Comparison of ENCODE assay signal across 8 cellular contexts in genomic region chr4:10100734-10101216, GRCh38. TPM values are rescaled to one million over a fixed set of nuclear protein-coding genes. Genes with fewer than 3 reads are reported as not detected.
DNase-seq lines count a peak whose midpoint lies in the region; ATAC-seq and TF ChIP-seq lines count a peak whose summit lies in the region.

No MANE protein-coding gene starts in this region.

- no peaks in the 10 kb centered on the region for H3K27me3 Mint-ChIP-seq in activated CD4-positive, alpha-beta memory T cell treated with anti-CD3 and anti-CD28 coated beads, Interleukin-2, amount 10 ng/mL, durations not matched to agents 7 days and 5 days

- H3K27ac Mint-ChIP-seq in activated CD4-positive, alpha-beta memory T cell treated with anti-CD3 and anti-CD28 coated beads, Interleukin-2, amount 10 ng/mL, durations not matched to agents 7 days and 5 days: peak overlapping the region; percentile 95

- H3K4me1 ChIP-seq in cardiac muscle cell (ENCODE audit: low read depth): peaks cover 73% of the 10 kb centered on the region
- peaks cover 28 to 100% (median 88%) of the 10 kb centered on the region in 6 donors for H3K4me1 ChIP-seq in spleen

- H3K4me1 Mint-ChIP-seq in activated CD4-positive, alpha-beta memory T cell treated with anti-CD3 and anti-CD28 coated beads, Interleukin-2, amount 10 ng/mL, durations not matched to agents 7 days and 5 days: peaks cover 99% of the 10 kb centered on the region

- H3K9me3 ChIP-seq in cardiac muscle cell (ENCODE audit: low read depth) (no peaks in the 10 kb centered on the region), spleen (no peaks in the 10 kb centered on the region)

- CTCF ChIA-PET in activated CD4-positive, alpha-beta memory T cell treated with anti-CD3 and anti-CD28 coated beads, Interleukin-2, amount 10 ng/mL, durations not matched to agents 7 days and 5 days (lab: Charles Lee): no interaction called here

- peak; percentile 59 to 62 for DNase-seq in HL-60 (ENCODE audit: low read depth in 1 of 2, low spot score in 1 of 2)
- peak; percentile 38 for DNase-seq in activated CD4-positive, alpha-beta memory T cell treated with anti-CD3 and anti-CD28 coated beads, Interleukin-2, amount 10 ng/mL, durations not matched to agents 7 days and 5 days
- no peak for DNase-seq in cardiac muscle cell (ENCODE audit: low read depth in 1 of 2, low spot score in 1 of 2)
- DNase-seq in spleen: peak; percentile 86
- no peak for DNase-seq in NCI-H2171 (lab: John Stamatoyannopoulos, UW)
- DNase-seq in HK-2 (ENCODE audit: unreplicated experiment): no peak

- H3K27me3 ChIP-seq in HL-60 (ENCODE audit: insufficient read depth, poor library complexity, severe bottlenecking) (no peaks in the 10 kb centered on the region), cardiac muscle cell (no peaks in the 10 kb centered on the region), spleen (replicated peaks in 1 of 7) (no peaks in the 10 kb centered on the region)

- no peaks in the 10 kb centered on the region for H3K9me3 Mint-ChIP-seq in activated CD4-positive, alpha-beta memory T cell treated with anti-CD3 and anti-CD28 coated beads, Interleukin-2, amount 10 ng/mL, durations not matched to agents 7 days and 5 days

- TF ChIP-seq CTCF in HL-60 (IDR thresholded peaks at IDR 0.05; ENCODE audit: insufficient read depth, low read length) (no peak), cardiac muscle cell (IDR thresholded peaks at IDR 0.05; ENCODE audit: low read depth, low read length) (no peak), spleen (IDR thresholded peaks at IDR 0.05 in 8 of 11, conservative IDR thresholded peaks at IDR 0.05 in 3 of 11) (no peak)

- peak overlapping the region; percentile 24 for H3K4me3 Mint-ChIP-seq in activated CD4-positive, alpha-beta memory T cell treated with anti-CD3 and anti-CD28 coated beads, Interleukin-2, amount 10 ng/mL, durations not matched to agents 7 days and 5 days

- H3K36me3 Mint-ChIP-seq in activated CD4-positive, alpha-beta memory T cell treated with anti-CD3 and anti-CD28 coated beads, Interleukin-2, amount 10 ng/mL, durations not matched to agents 7 days and 5 days (ENCODE audit: low read depth): peaks cover 95% of the 10 kb centered on the region

- POLR2A ChIA-PET in activated CD4-positive, alpha-beta memory T cell treated with anti-CD3 and anti-CD28 coated beads, Interleukin-2, amount 10 ng/mL, durations not matched to agents 7 days and 5 days (lab: Charles Lee): interaction anchor here (23.4 kb wide), 1 partner anchor 12 kb away, joined by 503 read pairs; the partner anchor contains the start of gene WDR1

- ATAC-seq in HG02571 (IDR thresholded peaks at IDR 0.05; ENCODE audit: unreplicated experiment) (no peak), HG03175 (IDR thresholded peaks at IDR 0.05; ENCODE audit: unreplicated experiment) (no peak)

- H3K4me3 ChIP-seq in HL-60 (replicated peaks; ENCODE audit: insufficient read depth, low read length) (no peak overlapping the region), cardiac muscle cell (no peak overlapping the region), spleen (no peak overlapping the region)

- TF ChIP-seq POLR2A in spleen (IDR thresholded peaks at IDR 0.05): no peak

- intact Hi-C loops in spleen (cut with DNase I; ENCODE audit: low total_unique reads): no loop called here

- peaks cover 35% of the 10 kb centered on the region for H3K36me3 ChIP-seq in cardiac muscle cell
- H3K36me3 ChIP-seq in spleen: peaks cover 2 to 100% (median 75%) of the 10 kb centered on the region in 6 donors

- 25 to 35% (median 31%) methylated on average over 2 to 12 of the region's 12 CpGs for WGBS in spleen, 5 donors

- H3K27ac ChIP-seq in HL-60 (replicated peaks) (peak overlapping the region; percentile 37), cardiac muscle cell (peak overlapping the region; percentile 88), spleen (peak overlapping the region in 6 of 8 donors; percentile 39 to 83 (median 52))

RNA-seq across cellular contexts. Expression of gene WDR1, which starts 15.8 kb away (rescaled TPM):
- 100 to 1,000 TPM; 463 to 465 TPM for total RNA-seq in activated CD4-positive, alpha-beta memory T cell treated with anti-CD3 and anti-CD28 coated beads, Interleukin-2, amount 10 ng/mL, durations not matched to agents 7 days and 5 days
- total RNA-seq in cardiac muscle cell: 198 and 258 TPM in 2 replicates
- polyA plus RNA-seq in cardiac muscle cell: 276 and 347 TPM in 2 replicates
- 100 to 1,000 TPM; 124 to 377 (median 192) TPM for total RNA-seq in spleen
- polyA plus RNA-seq in spleen: 100 to 1,000 TPM in 1 of 3 donors, 10 to 100 TPM in 2; 56.6 to 105 (median 84.0) TPM

Comparison
In these comparisons a context has a peak if more than half of its experiments do, and no peak if none do; other contexts are left out.
1. DNase-seq: peak in HL-60 (2 of 2), activated CD4-positive, alpha-beta memory T cell treated with anti-CD3 and anti-CD28 coated beads, Interleukin-2, amount 10 ng/mL, durations not matched to agents 7 days and 5 days (single experiment) and spleen (single experiment); none in cardiac muscle cell (0 of 2), NCI-H2171 (single experiment) and HK-2 (single experiment).
2. H3K27ac ChIP-seq: peak in every context shown above with its lines; median percentile 88 in cardiac muscle cell; 52 in spleen; 37 in HL-60.